In the genomic region with DNA sequence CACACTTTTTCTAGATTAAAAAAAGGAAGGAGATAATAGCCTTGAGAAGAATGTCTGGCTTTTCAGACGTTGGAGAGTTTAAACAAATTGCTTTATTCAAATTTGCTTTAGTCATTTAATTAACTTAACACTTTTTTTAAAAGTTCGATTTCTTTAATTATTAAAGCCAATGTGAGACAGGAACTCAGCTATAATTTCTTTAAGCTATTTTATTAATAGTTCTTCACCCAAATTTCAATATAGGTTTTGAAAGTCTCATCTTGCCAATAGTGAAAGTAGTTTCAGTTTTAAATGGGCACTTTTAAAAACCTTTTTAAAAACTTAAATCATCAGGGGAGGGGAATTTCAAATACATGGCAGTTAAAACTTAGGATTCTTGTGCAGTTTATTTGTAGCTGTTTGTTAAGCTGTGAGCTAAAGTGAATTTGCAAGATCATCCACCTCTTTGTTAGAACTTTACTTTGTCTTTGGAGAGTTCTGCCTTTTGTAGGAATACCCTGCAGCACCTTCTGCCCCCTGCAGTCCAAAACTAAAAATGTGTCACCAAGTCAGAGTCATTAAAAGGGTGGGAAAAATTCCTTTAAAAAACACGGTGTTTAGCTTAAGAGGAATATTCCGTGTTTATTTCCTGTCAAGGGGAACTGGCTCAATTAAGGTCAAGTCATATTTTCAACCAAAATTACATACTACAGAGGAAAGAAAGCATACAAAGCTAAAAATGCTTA, we compare ENCODE assay signal across 8 cellular contexts. TPM values are rescaled to one million over a fixed set of nuclear protein-coding genes. Genes with fewer than 3 reads are reported as not detected.
DNase-seq lines count a peak whose midpoint lies in the region; ATAC-seq, FAIRE-seq and TF ChIP-seq lines count a peak whose summit lies in the region.

No MANE protein-coding gene starts in this region.

- H3K9me3 ChIP-seq in RWPE2 (ENCODE audit: severe bottlenecking), result no peaks in the 10 kb centered on the region

- H2BK120ac ChIP-seq in mesendoderm (ENCODE audit: low read depth, low read length), result no peak overlapping the region

- WGBS in mesendoderm (ENCODE audit: extremely low coverage, insufficient coverage, low lambda C conversion rate), result no CpG with 5 or more reads among the region's 4 CpGs

- peak overlapping the region; percentile 96 for H3K9ac ChIP-seq in mesendoderm (ENCODE audit: low read length)

- no peak overlapping the region for H2AK5ac ChIP-seq in mesendoderm (ENCODE audit: low read length)

- H4K5ac ChIP-seq in mesendoderm (ENCODE audit: low read length), result no peak overlapping the region

- no peak overlapping the region for H4K8ac ChIP-seq in mesendoderm (ENCODE audit: low read depth, low read length)

- no peak overlapping the region for H3K4ac ChIP-seq in mesendoderm (ENCODE audit: low read depth, low read length)

- DNase-seq in NCI-H2107 treated with DMSO at 0.1 percent for 48 hours (lab: John Stamatoyannopoulos, UW; ENCODE audit: unreplicated experiment), result peak; percentile 64
- DNase-seq in NCI-H2107 (lab: John Stamatoyannopoulos, UW), result no peak
- peak; percentile 89 for DNase-seq in HT-29 (ENCODE audit: low spot score)
- DNase-seq in RWPE2 (ENCODE audit: low spot score), result no peak
- DNase-seq in mesendoderm, result peak; percentile 88

- H3K27ac ChIP-seq in RWPE2 (ENCODE audit: poor library complexity, severe bottlenecking) (peak overlapping the region; percentile 93), mesendoderm (ENCODE audit: low read depth, low read length) (no peak overlapping the region)

- peak overlapping the region; percentile 82 for H3K4me2 ChIP-seq in mesendoderm (ENCODE audit: low read length)

- H3K36me3 ChIP-seq in RWPE2 (ENCODE audit: low read depth) (peaks cover 67% of the 10 kb centered on the region), mesendoderm (ENCODE audit: control insufficient read depth, insufficient read depth, low read length) (peaks cover 8% of the 10 kb centered on the region)

- no peak overlapping the region for H3K18ac ChIP-seq in mesendoderm (ENCODE audit: low read length)

- H3K79me2 ChIP-seq in mesendoderm (ENCODE audit: control insufficient read depth, insufficient read depth, low read length), result peaks cover 72% of the 10 kb centered on the region

- TF ChIP-seq CTCF in RWPE2 (IDR thresholded peaks at IDR 0.05; ENCODE audit: poor library complexity, severe bottlenecking), result peak; percentile 81

- H2BK5ac ChIP-seq in mesendoderm (ENCODE audit: low read length), result no peak overlapping the region

- H3K27me3 ChIP-seq in RWPE2 (ENCODE audit: insufficient read depth, poor library complexity, severe bottlenecking) (no peaks in the 10 kb centered on the region), mesendoderm (ENCODE audit: insufficient read depth, low read length, poor library complexity) (no peaks in the 10 kb centered on the region)

- FAIRE-seq in colon (lab: Jason Lieb, UNC), result peak; percentile 80

- H3K79me1 ChIP-seq in mesendoderm (ENCODE audit: low read length), result peaks cover 8% of the 10 kb centered on the region

- H3K4me1 ChIP-seq in RWPE2 (ENCODE audit: insufficient read depth, poor library complexity, severe bottlenecking), result peaks cover 55% of the 10 kb centered on the region
- peaks cover 11% of the 10 kb centered on the region for H3K4me1 ChIP-seq in mesendoderm (ENCODE audit: control insufficient read depth, low read depth, low read length)

- peak overlapping the region; percentile 92 for H3K4me3 ChIP-seq in RWPE2 (ENCODE audit: severe bottlenecking)
- H3K4me3 ChIP-seq in mesendoderm (ENCODE audit: low read length), result no peak overlapping the region

- H3K56ac ChIP-seq in mesendoderm (ENCODE audit: low read length), result peak overlapping the region; percentile 97

- no peak overlapping the region for H3K23ac ChIP-seq in mesendoderm (ENCODE audit: low read length)

- no peak overlapping the region for H2BK15ac ChIP-seq in mesendoderm (replicated peaks; ENCODE audit: low read depth)

- ATAC-seq in RWPE2 (ENCODE audit: low read depth), result no peak
- ATAC-seq in HG02642 (IDR thresholded peaks at IDR 0.05; ENCODE audit: poor library complexity, unreplicated experiment), result no peak
- no peak for ATAC-seq in GM21367 (IDR thresholded peaks at IDR 0.05; ENCODE audit: unreplicated experiment)

RNA-seq across cellular contexts. Expression of a gene that starts 4.6 kb away (rescaled TPM):
- total RNA-seq in HT-29 (2014; rRNA removed; shearing (Covaris generic)), result 241 and 264 TPM in 2 replicates
- 147 TPM for polyA plus RNA-seq in mesendoderm (2013, experiment 1 of 2)
- polyA plus RNA-seq in mesendoderm (2013, experiment 2 of 2), result 153 TPM

Comparison
In these comparisons a context has a peak if more than half of its experiments do, and no peak if none do; other contexts are left out.
1. DNase-seq: peak in NCI-H2107 treated with DMSO at 0.1 percent for 48 hours (single experiment), HT-29 (single experiment) and mesendoderm (single experiment); none in NCI-H2107 (single experiment) and RWPE2 (single experiment).